ENCODE assay signal across 9 cellular contexts in genomic region chr15:92801412-92801773, GRCh38.
DNase-seq lines count a peak whose midpoint lies in the region; ATAC-seq, FAIRE-seq and TF ChIP-seq lines count a peak whose summit lies in the region.
"Had no signal": no experiment of that assay in that cellular context is flagged by ENCODE, and none has a peak within 500 bp of the region (broad histone marks: within the 10 kb centered on the region; RNA-seq: fewer than 3 reads in every experiment).

No MANE protein-coding gene starts in this region.

- no peak overlapping the region for H3K9ac ChIP-seq in smooth muscle cell (ENCODE audit: low read depth)

- H3K4me3 ChIP-seq in fibroblast of villous mesenchyme (ENCODE audit: low read depth, low read length) (no peak overlapping the region), smooth muscle cell (no peak overlapping the region)

- H2AFZ ChIP-seq in smooth muscle cell (ENCODE audit: low read depth) = no peak overlapping the region

- no peaks in the 10 kb centered on the region for H3K9me3 ChIP-seq in smooth muscle cell (replicated peaks; ENCODE audit: low read depth)

- no peaks in the 10 kb centered on the region for H3K4me1 ChIP-seq in smooth muscle cell (ENCODE audit: low read depth)

- peak overlapping the region; percentile 63 for H3K4me2 ChIP-seq in smooth muscle cell

- ATAC-seq in SK-N-SH treated with all-trans-retinoic acid at 6 μM for 48 hours = peak; percentile 42
- ATAC-seq in GM21447 (IDR thresholded peaks at IDR 0.05; ENCODE audit: unreplicated experiment) = no peak

- POLR2A ChIA-PET in GM10248 (lab: Yijun Ruan, JAX) = interaction anchor here (0.6 to 1.1 kb wide), 3 partner anchors 98 to 112 kb away, joined by 3 to 6 read pairs (median 4); no protein-coding TSS in a partner anchor

- peak overlapping the region; percentile 99 for H3K27ac ChIP-seq in smooth muscle cell (ENCODE audit: low read depth)

- DNase-seq in GM04504 (ENCODE audit: low read depth) (peak; percentile 84), fibroblast of villous mesenchyme (ENCODE audit: low read depth) (peak; percentile 96), smooth muscle cell (lab: John Stamatoyannopoulos, UW; ENCODE audit: unreplicated experiment) (no peak), frontal cortex (ENCODE audit: low spot score in 2 of 2) (no peak), GM10248 (ENCODE audit: extremely low spot score) (no peak), NCI-H1048 (lab: John Stamatoyannopoulos, UW) (no peak)
- DNase-seq: hippocampal formation had no signal

- no peaks in the 10 kb centered on the region for H3K36me3 ChIP-seq in smooth muscle cell (ENCODE audit: low read depth)

- CTCF ChIA-PET in GM10248 (lab: Yijun Ruan, JAX) = interaction anchor here (1.3 to 2.0 kb wide), 3 partner anchors 114 to 122 kb away, joined by 5 to 6 read pairs (median 5); no protein-coding TSS in a partner anchor

- H3K79me2 ChIP-seq in smooth muscle cell (ENCODE audit: low read depth) = no peaks in the 10 kb centered on the region

- TF ChIP-seq CTCF in fibroblast of villous mesenchyme (IDR thresholded peaks at IDR 0.05; ENCODE audit: insufficient read depth, low read depth, low read length) (no peak), smooth muscle cell (IDR thresholded peaks at IDR 0.05; ENCODE audit: borderline replicate concordance, insufficient read depth, poor library complexity, severe bottlenecking) (no peak), GM10248 (IDR thresholded peaks at IDR 0.05; ENCODE audit: control extremely low read depth, extremely low read depth, low read depth, missing control alignments) (no peak)

- peaks cover 30% of the 10 kb centered on the region for H3F3A ChIP-seq in smooth muscle cell (ENCODE audit: low read depth)

- H3K27me3 ChIP-seq in smooth muscle cell (ENCODE audit: low read depth) = no peaks in the 10 kb centered on the region

- WGBS in smooth muscle cell (ENCODE audit: low lambda C conversion rate) = 18% methylated on average over 6 of the region's 6 CpGs

- FAIRE-seq in frontal cortex (lab: Jason Lieb, UNC) = no peak

- H4K20me1 ChIP-seq in smooth muscle cell (ENCODE audit: low read depth) = no peaks in the 10 kb centered on the region

TF ChIP-seq in SK-N-SH treated with all-trans-retinoic acid at 6 μM for 48 hours, 23 proteins besides CTCF, POLR2A, EP300 and RAD21:
- TF ChIP-seq ZNF70 (CRISPR knock-in tag; IDR thresholded peaks at IDR 0.05) = no peak
- TF ChIP-seq ARNTL (CRISPR knock-in tag; IDR thresholded peaks at IDR 0.05; ENCODE audit: borderline replicate concordance, low read depth) = no peak
- TF ChIP-seq TCF4 (CRISPR knock-in tag; IDR thresholded peaks at IDR 0.05; ENCODE audit: borderline replicate concordance) = no peak
- no peak for TF ChIP-seq TOX (CRISPR knock-in tag; IDR thresholded peaks at IDR 0.05; ENCODE audit: borderline replicate concordance)
- no peak for TF ChIP-seq ZFP3 (CRISPR knock-in tag; IDR thresholded peaks at IDR 0.05)

Comparison
In these comparisons a context has a peak if more than half of its experiments do, and no peak if none do; other contexts are left out.
1. DNase-seq: peak in GM04504 (single experiment) and fibroblast of villous mesenchyme (single experiment); none in smooth muscle cell (single experiment), frontal cortex (0 of 2), GM10248 (single experiment) and NCI-H1048 (single experiment).